In genomic region chr6:26440977-26441358, GRCh38 we compare ENCODE assay signal across 10 cellular contexts. TPM values are rescaled to one million over a fixed set of nuclear protein-coding genes. Genes with fewer than 3 reads are reported as not detected.
DNase-seq lines count a peak whose midpoint lies in the region; ATAC-seq, FAIRE-seq and TF ChIP-seq lines count a peak whose summit lies in the region.
"Had no signal": no experiment of that assay in that cellular context is flagged by ENCODE, and none has a peak within 500 bp of the region (broad histone marks: within the 10 kb centered on the region; RNA-seq: fewer than 3 reads in every experiment).

No MANE protein-coding gene starts in this region.

- H3K27ac ChIP-seq in astrocyte (ENCODE audit: low read depth, low read length): no peak overlapping the region
- H3K27ac ChIP-seq in upper lobe of left lung: peak overlapping the region; percentile 75 to 91 (median 90)

- 3 to 8% methylated on average over 2 of the region's 2 CpGs for WGBS in upper lobe of left lung, 2 donors

- no peaks in the 10 kb centered on the region for H3K9me3 ChIP-seq in astrocyte (ENCODE audit: insufficient read depth, low read depth, low read length)
- no peaks in the 10 kb centered on the region for H3K9me3 ChIP-seq in upper lobe of left lung

- H3K4me2 ChIP-seq in astrocyte (ENCODE audit: low read length): peak overlapping the region; percentile 95

- H3K4me1 Mint-ChIP-seq in activated naive CD4-positive, alpha-beta T cell treated with anti-CD3 and anti-CD28 coated beads, Interleukin-2, amount 50 U/mL, for 24 hours: peaks cover 58% of the 10 kb centered on the region
- H3K4me1 Mint-ChIP-seq in astrocyte (ENCODE audit: low read depth, unreplicated experiment): peaks cover 6% of the 10 kb centered on the region
- H3K4me1 Mint-ChIP-seq in mesothelial cell of epicardium: peaks cover 29% of the 10 kb centered on the region

- no peak for ATAC-seq in upper lobe of left lung (ENCODE audit: low FRiP score in 2 of 2)
- ATAC-seq in esophagus mucosa: no peak

- H3K9me3 Mint-ChIP-seq in activated naive CD4-positive, alpha-beta T cell treated with anti-CD3 and anti-CD28 coated beads, Interleukin-2, amount 50 U/mL, for 24 hours: no peaks in the 10 kb centered on the region
- H3K9me3 Mint-ChIP-seq in astrocyte (ENCODE audit: unreplicated experiment) (peaks cover under 1% of the 10 kb centered on the region), mesothelial cell of epicardium (no peaks in the 10 kb centered on the region)

- no peak for DNase-seq in activated naive CD4-positive, alpha-beta T cell treated with Interleukin-2 at 50 U/mL for 16 hours
- DNase-seq in astrocyte (ENCODE audit: low read depth) (no peak), mesothelial cell of epicardium (ENCODE audit: low spot score in 2 of 2, unreplicated experiment in 2 of 2) (no peak), upper lobe of left lung (no peak), NCI-H2196 (lab: John Stamatoyannopoulos, UW; ENCODE audit: unreplicated experiment) (no peak), AML-193 (lab: John Stamatoyannopoulos, UW) (no peak)
- DNase-seq: NCI-H2171 had no signal

- FAIRE-seq in astrocyte (lab: Jason Lieb, UNC): no peak

- H4K20me1 ChIP-seq in astrocyte (ENCODE audit: insufficient read depth, low read length): no peaks in the 10 kb centered on the region

- no peaks in the 10 kb centered on the region for H3K27me3 Mint-ChIP-seq in activated naive CD4-positive, alpha-beta T cell treated with anti-CD3 and anti-CD28 coated beads, Interleukin-2, amount 50 U/mL, for 24 hours
- H3K27me3 Mint-ChIP-seq in astrocyte (ENCODE audit: low read depth, unreplicated experiment) (no peaks in the 10 kb centered on the region), mesothelial cell of epicardium (ENCODE audit: low read depth) (peaks cover 2% of the 10 kb centered on the region)

- H3K36me3 ChIP-seq in astrocyte (ENCODE audit: insufficient read depth, low read length) (no peaks in the 10 kb centered on the region), upper lobe of left lung (peaks cover 0 to 8% (median 0%) of the 10 kb centered on the region in 4 donors)

- peak overlapping the region; percentile 99 for H3K4me3 Mint-ChIP-seq in activated naive CD4-positive, alpha-beta T cell treated with anti-CD3 and anti-CD28 coated beads, Interleukin-2, amount 50 U/mL, for 24 hours
- H3K4me3 Mint-ChIP-seq in astrocyte (ENCODE audit: unreplicated experiment) (peak overlapping the region; percentile 86), mesothelial cell of epicardium (peak overlapping the region; percentile 76)

- TF ChIP-seq POLR2A in upper lobe of left lung (IDR thresholded peaks at IDR 0.05): no peak

- TF ChIP-seq CTCF in astrocyte (IDR thresholded peaks at IDR 0.05; ENCODE audit: insufficient read depth, low read depth, low read length) (no peak), mesothelial cell of epicardium (IDR thresholded peaks at IDR 0.05; ENCODE audit: unreplicated experiment) (no peak), upper lobe of left lung (IDR thresholded peaks at IDR 0.05) (no peak)

- peak overlapping the region; percentile 89 for H3K9ac ChIP-seq in astrocyte (ENCODE audit: low read length)

- H3K27me3 ChIP-seq in astrocyte (ENCODE audit: insufficient read depth, low read length) (no peaks in the 10 kb centered on the region), upper lobe of left lung (no peaks in the 10 kb centered on the region)

- TF ChIP-seq EP300 in upper lobe of left lung (IDR thresholded peaks at IDR 0.05): no peak

- peaks cover 9% of the 10 kb centered on the region for H3K36me3 Mint-ChIP-seq in activated naive CD4-positive, alpha-beta T cell treated with anti-CD3 and anti-CD28 coated beads, Interleukin-2, amount 50 U/mL, for 24 hours
- H3K36me3 Mint-ChIP-seq in astrocyte (ENCODE audit: low read depth, unreplicated experiment) (peaks cover 4% of the 10 kb centered on the region), mesothelial cell of epicardium (peaks cover 4% of the 10 kb centered on the region)

- H3K27ac Mint-ChIP-seq in activated naive CD4-positive, alpha-beta T cell treated with anti-CD3 and anti-CD28 coated beads, Interleukin-2, amount 50 U/mL, for 24 hours: peak overlapping the region; percentile 99
- H3K27ac Mint-ChIP-seq in astrocyte (ENCODE audit: unreplicated experiment): no peak overlapping the region
- peak overlapping the region; percentile 95 for H3K27ac Mint-ChIP-seq in mesothelial cell of epicardium

- peaks cover 7% of the 10 kb centered on the region for H3K4me1 ChIP-seq in astrocyte (ENCODE audit: insufficient read depth, low read length)
- H3K4me1 ChIP-seq in upper lobe of left lung: peaks cover 21 to 29% (median 23%) of the 10 kb centered on the region in 4 donors

- H2AFZ ChIP-seq in astrocyte (ENCODE audit: low read depth, low read length): peak overlapping the region; percentile 87

- H3K4me3 ChIP-seq in astrocyte (ENCODE audit: insufficient read depth, low read depth, low read length) (peak overlapping the region; percentile 81), upper lobe of left lung (peak overlapping the region in 3 of 4 donors; percentile 51 to 67 (median 61))

- no peaks in the 10 kb centered on the region for H3K79me2 ChIP-seq in astrocyte (ENCODE audit: insufficient read depth, low read length)

RNA-seq across cellular contexts. Expression of gene BTN3A3, which starts 0.7 kb away (rescaled TPM):
- total RNA-seq in astrocyte (4.7 and 6.2 TPM in 2 replicates), mesothelial cell of epicardium (15.4 to 17.2 TPM (median 16.3 TPM) in 3 replicates), upper lobe of left lung (10 to 100 TPM; 18.7 to 51.3 (median 38.0) TPM), esophagus mucosa (4.2 TPM)

RNA-seq across cellular contexts. Expression of gene BTN2A1, which starts 16.8 kb away (rescaled TPM):
- total RNA-seq in astrocyte (50.4 and 51.5 TPM in 2 replicates), mesothelial cell of epicardium (27.2 to 30.5 TPM (median 29.2 TPM) in 3 replicates), upper lobe of left lung (10 to 100 TPM; 17.2 to 34.6 (median 21.2) TPM), esophagus mucosa (8.1 TPM)

RNA-seq across cellular contexts. Expression of gene BTN3A1, which starts 38.9 kb away (rescaled TPM):
- total RNA-seq in astrocyte: 22.2 and 29.9 TPM in 2 replicates
- 37.2 to 39.8 TPM (median 39.0 TPM) in 3 replicates for total RNA-seq in mesothelial cell of epicardium
- total RNA-seq in upper lobe of left lung: 10 to 100 TPM; 24.9 to 55.8 (median 34.6) TPM
- 6.2 TPM for total RNA-seq in esophagus mucosa

RNA-seq across cellular contexts. Expression of gene BTN2A2, which starts 58.1 kb away (rescaled TPM):
- 19.9 and 25.1 TPM in 2 replicates for total RNA-seq in astrocyte
- total RNA-seq in mesothelial cell of epicardium: 37.9 to 39.0 TPM (median 38.4 TPM) in 3 replicates
- total RNA-seq in upper lobe of left lung: 10 to 100 TPM; 12.2 to 59.7 (median 26.3) TPM
- 2.4 TPM for total RNA-seq in esophagus mucosa

RNA-seq across cellular contexts. Expression of gene BTN1A1, which starts 59.1 kb away (rescaled TPM):
- not detected in 2 replicates for total RNA-seq in astrocyte
- 0.09 to 0.11 TPM in 2 of 3 replicates, not detected in the other for total RNA-seq in mesothelial cell of epicardium
- total RNA-seq in upper lobe of left lung: not detected
- not detected for total RNA-seq in esophagus mucosa
- total RNA-seq: neural crest cell had no signal
